29 cellular contexts compared by ENCODE assay signal in genomic region chr6:153216789-153217188, GRCh38.
"Had no signal": no experiment of that assay in that cellular context is flagged by ENCODE, and none has a peak within 500 bp of the region (broad histone marks: within the 10 kb centered on the region; RNA-seq: fewer than 3 reads in every experiment).

No MANE protein-coding gene starts in this region.

- H3K27ac Mint-ChIP-seq: naive B cell; natural killer cell; nephron progenitor cell; neural progenitor cell; progenitor cell of endocrine pancreas; stimulated activated memory B cell treated with anti-CD40 and anti-IgM and Interleukin-4, amounts not matched to agents 10 μg/mL and 1 μg/mL and 100 μg/mL, for 72 hours; stimulated activated naive CD8-positive, alpha-beta T cell treated with anti-CD3 and anti-CD28 coated beads, Interleukin-15, amount 100 ng/mL, for 72 hours; type B pancreatic cell had no signal

- H3K36me3 Mint-ChIP-seq: naive B cell; natural killer cell; neural progenitor cell; stimulated activated memory B cell treated with anti-CD40 and anti-IgM and Interleukin-4, amounts not matched to agents 10 μg/mL and 1 μg/mL and 100 μg/mL, for 72 hours; type B pancreatic cell had no signal

- H3K27me3 ChIP-seq: left lung, neural progenitor cell, neutrophil, ovary, right atrium auricular region, right lobe of liver, testis, tibial nerve, uterus had no signal

- H2AFZ ChIP-seq: neural progenitor cell had no signal

- H3K4me3 Mint-ChIP-seq: naive B cell; natural killer cell; nephron progenitor cell; neural progenitor cell; stimulated activated memory B cell treated with anti-CD40 and anti-IgM and Interleukin-4, amounts not matched to agents 10 μg/mL and 1 μg/mL and 100 μg/mL, for 72 hours; stimulated activated naive CD8-positive, alpha-beta T cell treated with anti-CD3 and anti-CD28 coated beads, Interleukin-15, amount 100 ng/mL, for 72 hours; type B pancreatic cell had no signal

- DNase-seq: hippocampal formation; kidney glomerular epithelial cell; left cardiac atrium; left lung; lower lobe of right lung; mammary epithelial cell; mesenchymal stem cell; naive B cell; natural killer cell; nephron progenitor cell; occipital lobe; ovary; right lobe of liver; stimulated activated CD4-positive, alpha-beta T cell treated with anti-CD3 and anti-CD28 coated beads, Interleukin-1b, Interleukin-23, amount 100 ng/mL, for 48 hours; stimulated activated CD4-positive, alpha-beta T cell treated with anti-CD3 and anti-CD28 coated beads, Interleukin-2, amount 100 ng/mL, for 48 hours; stimulated activated CD4-positive, alpha-beta T cell treated with anti-CD3 and anti-CD28 coated beads, Interleukin-4, amount 100 ng/mL, for 4 hours; stimulated activated CD8-positive, alpha-beta memory T cell treated with anti-CD3 and anti-CD28 coated beads, Interleukin-4, amount 100 ng/mL, for 48 hours; stimulated activated naive CD4-positive, alpha-beta T cell treated with Interleukin-2 at 50 U/mL for 16 hours; stimulated activated naive CD8-positive, alpha-beta T cell treated with anti-CD3 and anti-CD28 coated beads, Interleukin-15, amount 100 ng/mL, for 72 hours; testis; uterus had no signal

- H3K27ac ChIP-seq: left lung, lower lobe of right lung, neural progenitor cell, neutrophil, ovary, right atrium auricular region, right lobe of liver, testis, tibial nerve, uterus had no signal

- H3K9me3 Mint-ChIP-seq: natural killer cell; nephron progenitor cell; neural progenitor cell; stimulated activated memory B cell treated with anti-CD40 and anti-IgM and Interleukin-4, amounts not matched to agents 10 μg/mL and 1 μg/mL and 100 μg/mL, for 72 hours; stimulated activated naive CD8-positive, alpha-beta T cell treated with anti-CD3 and anti-CD28 coated beads, Interleukin-15, amount 100 ng/mL, for 72 hours; type B pancreatic cell had no signal

- H3K4me2 ChIP-seq: neural progenitor cell, smooth muscle cell had no signal

- H3K4me1 ChIP-seq: left lung, lower lobe of right lung, right atrium auricular region, right lobe of liver, testis, tibial nerve, uterus had no signal

- H3K4me3 ChIP-seq: left lung, lower lobe of right lung, neural progenitor cell, ovary, right atrium auricular region, right lobe of liver, smooth muscle cell, testis, tibial nerve, uterus had no signal

- H3K36me3 ChIP-seq: left lung, lower lobe of right lung, neural progenitor cell, neutrophil, ovary, right atrium auricular region, right lobe of liver, tibial nerve, uterus had no signal

- H3K4me1 Mint-ChIP-seq: naive B cell; natural killer cell; nephron progenitor cell; neural progenitor cell; stimulated activated memory B cell treated with anti-CD40 and anti-IgM and Interleukin-4, amounts not matched to agents 10 μg/mL and 1 μg/mL and 100 μg/mL, for 72 hours; stimulated activated naive CD8-positive, alpha-beta T cell treated with anti-CD3 and anti-CD28 coated beads, Interleukin-15, amount 100 ng/mL, for 72 hours had no signal

- H3K9me3 ChIP-seq: left lung, lower lobe of right lung, neutrophil, ovary, right atrium auricular region, right lobe of liver, testis, tibial nerve, uterus had no signal

- H3K9ac ChIP-seq: neural progenitor cell had no signal

- ATAC-seq: left cardiac atrium; left lung; lower lobe of right lung; natural killer cell; right lobe of liver; stimulated activated memory B cell treated with anti-CD40 and anti-IgM and Interleukin-4, amounts not matched to agents 10 μg/mL and 1 μg/mL and 100 μg/mL, for 72 hours; stimulated activated naive CD8-positive, alpha-beta T cell treated with anti-CD3 and anti-CD28 coated beads, Interleukin-15, amount 100 ng/mL, for 72 hours had no signal

- H3K27me3 Mint-ChIP-seq: naive B cell; stimulated activated memory B cell treated with anti-CD40 and anti-IgM and Interleukin-4, amounts not matched to agents 10 μg/mL and 1 μg/mL and 100 μg/mL, for 72 hours; stimulated activated naive CD8-positive, alpha-beta T cell treated with anti-CD3 and anti-CD28 coated beads, Interleukin-15, amount 100 ng/mL, for 72 hours; type B pancreatic cell had no signal
